In the genomic region with DNA sequence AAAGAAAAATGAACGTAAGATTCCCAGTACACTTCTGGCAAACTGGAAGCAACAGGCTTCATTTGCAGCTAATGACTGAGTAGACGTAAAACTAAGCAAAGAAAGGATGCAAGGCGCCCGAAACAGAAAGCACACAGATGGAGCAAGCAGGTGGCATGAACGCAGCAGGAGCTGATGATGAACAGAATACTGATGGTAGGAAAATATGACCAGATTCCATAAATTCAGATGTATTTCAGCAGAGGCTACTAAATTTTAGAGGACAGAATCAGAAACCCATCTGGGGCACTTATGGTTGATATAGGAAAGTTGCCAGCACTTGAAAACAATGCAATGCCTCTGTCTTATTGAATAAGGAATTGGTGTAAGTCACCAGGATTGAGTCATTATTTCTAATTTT, we compare ENCODE assay signal across 20 cellular contexts.
A peak's percentile ranks its signal among the peaks of the same experiment; 100 is the strongest.
DNase-seq lines count a peak whose midpoint lies in the region; ATAC-seq and TF ChIP-seq lines count a peak whose summit lies in the region.
"Had no signal": no experiment of that assay in that cellular context is flagged by ENCODE, and none has a peak within 500 bp of the region (broad histone marks: within the 10 kb centered on the region; RNA-seq: fewer than 3 reads in every experiment).

No MANE protein-coding gene starts in this region.

- TF ChIP-seq POLR2A in adrenal gland (IDR thresholded peaks at IDR 0.05) (no peak), breast epithelium (IDR thresholded peaks at IDR 0.05) (no peak)

- H3K27ac ChIP-seq in adrenal gland = no peak overlapping the region
- H3K27ac ChIP-seq in breast epithelium = no peak overlapping the region
- H3K27ac ChIP-seq: PC-9, RWPE1, SK-N-MC had no signal

- WGBS in adrenal gland, 4 donors = 87 to 93% (median 92%) methylated on average over 5 of the region's 5 CpGs

- H3K4me1 ChIP-seq in adrenal gland (replicated peaks in 1 of 2) = no peaks in the 10 kb centered on the region
- H3K4me1 ChIP-seq in breast epithelium = no peaks in the 10 kb centered on the region
- H3K4me1 ChIP-seq: Caco-2 had no signal

- no peaks in the 10 kb centered on the region for H3K27me3 ChIP-seq in adrenal gland
- no peaks in the 10 kb centered on the region for H3K27me3 ChIP-seq in breast epithelium

- H3K4me3 ChIP-seq in adrenal gland (no peak overlapping the region), breast epithelium (no peak overlapping the region)
- H3K4me3 ChIP-seq: GM23338, HAP-1, PC-9, SK-N-MC had no signal

- no peaks in the 10 kb centered on the region for H3K9me3 ChIP-seq in adrenal gland (replicated peaks in 1 of 3)
- H3K9me3 ChIP-seq in breast epithelium = no peaks in the 10 kb centered on the region
- H3K9me3 ChIP-seq: Caco-2, HAP-1 had no signal

- DNase-seq in DMS 273 (lab: John Stamatoyannopoulos, UW; ENCODE audit: unreplicated experiment) (peak; percentile 83), NCI-H146 (lab: John Stamatoyannopoulos, UW) (peak; percentile 93), NCI-H446 treated with DMSO at 0.1 percent for 48 hours (lab: John Stamatoyannopoulos, UW) (peak; percentile 72), cerebellar nuclear complex (lab: John Stamatoyannopoulos, UW) (peak; percentile 36 to 80), adrenal gland (no peak), breast epithelium (ENCODE audit: low spot score in 2 of 2) (no peak)
- DNase-seq: Caco-2; CD4-positive, CD25-positive, alpha-beta regulatory T cell; GDM1; IMR-90; MV-4-11; NCI-H1105 treated with DMSO at 0.1 percent for 48 hours; PC-9; SHP77 treated with DMSO at 0.1 percent for 48 hours had no signal

- ATAC-seq in HG02970 (IDR thresholded peaks at IDR 0.05; ENCODE audit: low FRiP score, unreplicated experiment) (no peak), GM19395 (IDR thresholded peaks at IDR 0.05; ENCODE audit: unreplicated experiment) (no peak)
- ATAC-seq: GM23338 had no signal

- H3K36me3 ChIP-seq in adrenal gland (replicated peaks in 1 of 2) (no peaks in the 10 kb centered on the region), breast epithelium (no peaks in the 10 kb centered on the region)
- H3K36me3 ChIP-seq: HAP-1 had no signal

- intact Hi-C loops in adrenal gland (cut with DNase I) = no loop called here
- intact Hi-C loops in breast epithelium (cut with DNase I; ENCODE audit: low total_unique reads) = no loop called here

- TF ChIP-seq CTCF in adrenal gland (IDR thresholded peaks at IDR 0.05) (no peak), breast epithelium (IDR thresholded peaks at IDR 0.05) (no peak)

Comparison
In these comparisons a context has a peak if more than half of its experiments do, and no peak if none do; other contexts are left out.
1. DNase-seq: peak in DMS 273 (single experiment), NCI-H146 (single experiment), NCI-H446 treated with DMSO at 0.1 percent for 48 hours (single experiment) and cerebellar nuclear complex (2 of 2); none in adrenal gland (0 of 7) and breast epithelium (0 of 2).